ENCODE assay signal across 9 cellular contexts in the genomic region with DNA sequence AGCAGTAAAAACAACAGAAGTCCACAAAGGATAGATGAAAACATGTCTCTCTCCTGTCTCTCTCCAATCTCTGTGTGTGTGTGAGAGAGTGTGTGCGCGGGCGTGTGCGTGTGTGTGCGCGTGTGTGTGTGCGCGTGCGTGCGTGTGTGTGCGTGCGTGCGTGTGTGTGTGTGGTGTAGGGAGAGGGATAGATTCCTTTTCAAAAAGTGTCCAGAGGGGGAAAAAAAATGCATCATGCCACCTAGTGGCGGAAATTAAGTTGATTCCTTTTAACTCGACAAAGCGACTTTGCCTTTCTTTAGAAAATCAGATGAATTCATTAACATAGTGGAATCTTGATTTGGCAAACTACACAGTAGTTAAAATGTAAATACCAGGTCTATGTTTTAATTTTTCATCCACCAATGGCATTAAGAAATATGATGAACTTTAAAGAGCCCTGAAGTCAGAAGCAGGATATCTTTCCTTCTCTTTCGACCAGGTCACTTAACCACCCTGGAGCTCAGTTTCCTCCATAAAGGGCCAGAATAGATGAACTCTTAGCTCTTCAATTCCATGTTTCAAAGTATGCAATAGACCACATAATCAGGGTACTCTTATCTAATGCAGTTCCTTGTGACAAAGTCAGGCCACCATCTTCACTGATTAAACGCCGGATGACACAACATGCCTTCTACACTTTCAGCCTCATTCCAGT.
DNase-seq lines count a peak whose midpoint lies in the region; ATAC-seq, FAIRE-seq and TF ChIP-seq lines count a peak whose summit lies in the region.
"Had no signal": no experiment of that assay in that cellular context is flagged by ENCODE, and none has a peak within 500 bp of the region (broad histone marks: within the 10 kb centered on the region; RNA-seq: fewer than 3 reads in every experiment).

No MANE protein-coding gene starts in this region.

- H4K20me1 ChIP-seq in K562 (replicated peaks; ENCODE audit: control insufficient read depth, insufficient read depth, low read length) = no peaks in the 10 kb centered on the region

- TF ChIP-seq CTCF in K562 (IDR thresholded peaks at IDR 0.05 in 2 of 3, conservative IDR thresholded peaks at IDR 0.05 in 1 of 3; ENCODE audit: insufficient read depth in 2 of 3, low read depth in 1 of 3, low read length in 3 of 3) = peak; percentile 64 to 75 (median 66)

- H3K4me3 ChIP-seq in K562 = peak overlapping the region; percentile 34

- no peaks in the 10 kb centered on the region for H3K9me1 ChIP-seq in K562 (ENCODE audit: control insufficient read depth, insufficient read depth, low read length)

- H3K79me2 ChIP-seq in K562 (ENCODE audit: control insufficient read depth, insufficient read depth, low read length) = no peaks in the 10 kb centered on the region

- no peaks in the 10 kb centered on the region for H3K36me3 ChIP-seq in K562 (ENCODE audit: control insufficient read depth, insufficient read depth, low read length)

- CTCF ChIA-PET in K562 (lab: Yijun Ruan, JAX; ENCODE audit: low intra/inter-chr PET ratio) = no interaction called here

- in situ Hi-C loops in K562 (cut with MboI) = no loop called here

- TF ChIP-seq EP300 in K562 (IDR thresholded peaks at IDR 0.05; ENCODE audit: low read length) = no peak

- intact Hi-C loops in K562 (cut with micrococcal nuclease) (loop anchor here (2.0 to 5.0 kb wide), 2 partner anchors 112 to 197 kb away; no protein-coding TSS in a partner anchor), sciatic nerve (cut with DNase I) (no loop called here)

- FAIRE-seq in K562 (lab: Jason Lieb, UNC) = peak; percentile 96
- FAIRE-seq: frontal cortex had no signal

- TF ChIP-seq POLR2A in K562 (conservative IDR thresholded peaks at IDR 0.05) = no peak

- no peaks in the 10 kb centered on the region for H3K9me3 ChIP-seq in K562 (replicated peaks; ENCODE audit: control insufficient read depth, insufficient read depth, low read depth, low read length)

- peak overlapping the region in 1 of 2 experiments; percentile 40; a peak in 1 of 4 replicates for H3K9ac ChIP-seq in K562 (ENCODE audit: insufficient read depth in 1 of 2, low read depth in 2 of 2, low read length in 2 of 2)

- 41% methylated on average over 7 of the region's 19 CpGs for WGBS in K562 (ENCODE audit: insufficient coverage, low coverage, missing lambda C conversion rate)

- peak; percentile 77 to 78 for DNase-seq in NCI-H2081 (lab: John Stamatoyannopoulos, UW)
- no peak for DNase-seq in NCI-H2081 treated with DMSO at 0.1 percent for 48 hours (lab: John Stamatoyannopoulos, UW)
- DNase-seq in NCI-H526 treated with DMSO at 0.1 percent for 48 hours (lab: John Stamatoyannopoulos, UW) = peak; percentile 42
- DNase-seq in K562 (ENCODE audit: extremely low read depth in 1 of 4, low spot score in 3 of 4) = peak; percentile 47 to 78 (median 54)
- peak; percentile 17 for DNase-seq in iPS DF 19.7 (ENCODE audit: low read depth, low spot score)
- peak; percentile 66 for DNase-seq in sciatic nerve (ENCODE audit: low spot score)

- H3K27ac ChIP-seq in K562 (ENCODE audit: extremely low read depth, low read depth, low read length) = no peak overlapping the region

- POLR2A ChIA-PET in K562 (lab: Yijun Ruan, JAX) = no interaction called here

- peak; percentile 49 to 61 for TF ChIP-seq RAD21 in K562 (CRISPR knock-in tag; conservative IDR thresholded peaks at IDR 0.05 in 1 of 2, IDR thresholded peaks at IDR 0.05 in 1 of 2)

- no peaks in the 10 kb centered on the region for H3K27me3 ChIP-seq in K562 (ENCODE audit: control insufficient read depth in 2 of 2, insufficient read depth in 2 of 2, low read length in 2 of 2)

- peaks cover 0 to 3% of the 10 kb centered on the region in 2 experiments; a peak in 1 of 5 replicates for H3K4me1 ChIP-seq in K562 (replicated peaks in 1 of 2; ENCODE audit: control insufficient read depth in 2 of 2, insufficient read depth in 2 of 2, low read length in 2 of 2)

- H2AFZ ChIP-seq in K562 (ENCODE audit: low read depth, low read length) = peak overlapping the region; percentile 94

- peak overlapping the region; percentile 83 for H3K4me2 ChIP-seq in K562 (ENCODE audit: insufficient read depth, low read length)

- no TSS peak for BruUV-seq in K562 (replicated peaks; lab: Mats Ljungman, UMichigan)

- ATAC-seq in HG03103 (IDR thresholded peaks at IDR 0.05; ENCODE audit: low read depth, unreplicated experiment) = peak; percentile 60
- ATAC-seq in K562 = peak; percentile 90
- ATAC-seq in sciatic nerve = peak; percentile 76
- ATAC-seq in GM19328 (IDR thresholded peaks at IDR 0.05; ENCODE audit: unreplicated experiment) = no peak

TF ChIP-seq in K562, 482 proteins besides CTCF, POLR2A, EP300 and RAD21 (continues in another document):
- TF ChIP-seq, protein P1, sequence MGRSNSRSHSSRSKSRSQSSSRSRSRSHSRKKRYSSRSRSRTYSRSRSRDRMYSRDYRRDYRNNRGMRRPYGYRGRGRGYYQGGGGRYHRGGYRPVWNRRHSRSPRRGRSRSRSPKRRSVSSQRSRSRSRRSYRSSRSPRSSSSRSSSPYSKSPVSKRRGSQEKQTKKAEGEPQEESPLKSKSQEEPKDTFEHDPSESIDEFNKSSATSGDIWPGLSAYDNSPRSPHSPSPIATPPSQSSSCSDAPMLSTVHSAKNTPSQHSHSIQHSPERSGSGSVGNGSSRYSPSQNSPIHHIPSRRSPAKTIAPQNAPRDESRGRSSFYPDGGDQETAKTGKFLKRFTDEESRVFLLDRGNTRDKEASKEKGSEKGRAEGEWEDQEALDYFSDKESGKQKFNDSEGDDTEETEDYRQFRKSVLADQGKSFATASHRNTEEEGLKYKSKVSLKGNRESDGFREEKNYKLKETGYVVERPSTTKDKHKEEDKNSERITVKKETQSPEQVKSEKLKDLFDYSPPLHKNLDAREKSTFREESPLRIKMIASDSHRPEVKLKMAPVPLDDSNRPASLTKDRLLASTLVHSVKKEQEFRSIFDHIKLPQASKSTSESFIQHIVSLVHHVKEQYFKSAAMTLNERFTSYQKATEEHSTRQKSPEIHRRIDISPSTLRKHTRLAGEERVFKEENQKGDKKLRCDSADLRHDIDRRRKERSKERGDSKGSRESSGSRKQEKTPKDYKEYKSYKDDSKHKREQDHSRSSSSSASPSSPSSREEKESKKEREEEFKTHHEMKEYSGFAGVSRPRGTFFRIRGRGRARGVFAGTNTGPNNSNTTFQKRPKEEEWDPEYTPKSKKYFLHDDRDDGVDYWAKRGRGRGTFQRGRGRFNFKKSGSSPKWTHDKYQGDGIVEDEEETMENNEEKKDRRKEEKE (IDR thresholded peaks at IDR 0.05; ENCODE audit: borderline replicate concordance in 1 of 2, control insufficient read depth in 1 of 2, low read depth in 2 of 2, low read length in 1 of 2) = no peak
- no peak for TF ChIP-seq ZNF253 (CRISPR knock-in tag; conservative IDR thresholded peaks at IDR 0.05)
- TF ChIP-seq CC2D1A (IDR thresholded peaks at IDR 0.05) = peak; percentile 71; the same call in 1 of the 2 replicates
- no peak for TF ChIP-seq POLR3G (IDR thresholded peaks at IDR 0.05; ENCODE audit: extremely low read depth, insufficient read length, insufficient replicate concordance)
- TF ChIP-seq, protein P2, sequence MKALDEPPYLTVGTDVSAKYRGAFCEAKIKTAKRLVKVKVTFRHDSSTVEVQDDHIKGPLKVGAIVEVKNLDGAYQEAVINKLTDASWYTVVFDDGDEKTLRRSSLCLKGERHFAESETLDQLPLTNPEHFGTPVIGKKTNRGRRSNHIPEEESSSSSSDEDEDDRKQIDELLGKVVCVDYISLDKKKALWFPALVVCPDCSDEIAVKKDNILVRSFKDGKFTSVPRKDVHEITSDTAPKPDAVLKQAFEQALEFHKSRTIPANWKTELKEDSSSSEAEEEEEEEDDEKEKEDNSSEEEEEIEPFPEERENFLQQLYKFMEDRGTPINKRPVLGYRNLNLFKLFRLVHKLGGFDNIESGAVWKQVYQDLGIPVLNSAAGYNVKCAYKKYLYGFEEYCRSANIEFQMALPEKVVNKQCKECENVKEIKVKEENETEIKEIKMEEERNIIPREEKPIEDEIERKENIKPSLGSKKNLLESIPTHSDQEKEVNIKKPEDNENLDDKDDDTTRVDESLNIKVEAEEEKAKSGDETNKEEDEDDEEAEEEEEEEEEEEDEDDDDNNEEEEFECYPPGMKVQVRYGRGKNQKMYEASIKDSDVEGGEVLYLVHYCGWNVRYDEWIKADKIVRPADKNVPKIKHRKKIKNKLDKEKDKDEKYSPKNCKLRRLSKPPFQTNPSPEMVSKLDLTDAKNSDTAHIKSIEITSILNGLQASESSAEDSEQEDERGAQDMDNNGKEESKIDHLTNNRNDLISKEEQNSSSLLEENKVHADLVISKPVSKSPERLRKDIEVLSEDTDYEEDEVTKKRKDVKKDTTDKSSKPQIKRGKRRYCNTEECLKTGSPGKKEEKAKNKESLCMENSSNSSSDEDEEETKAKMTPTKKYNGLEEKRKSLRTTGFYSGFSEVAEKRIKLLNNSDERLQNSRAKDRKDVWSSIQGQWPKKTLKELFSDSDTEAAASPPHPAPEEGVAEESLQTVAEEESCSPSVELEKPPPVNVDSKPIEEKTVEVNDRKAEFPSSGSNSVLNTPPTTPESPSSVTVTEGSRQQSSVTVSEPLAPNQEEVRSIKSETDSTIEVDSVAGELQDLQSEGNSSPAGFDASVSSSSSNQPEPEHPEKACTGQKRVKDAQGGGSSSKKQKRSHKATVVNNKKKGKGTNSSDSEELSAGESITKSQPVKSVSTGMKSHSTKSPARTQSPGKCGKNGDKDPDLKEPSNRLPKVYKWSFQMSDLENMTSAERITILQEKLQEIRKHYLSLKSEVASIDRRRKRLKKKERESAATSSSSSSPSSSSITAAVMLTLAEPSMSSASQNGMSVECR (CRISPR knock-in tag; IDR thresholded peaks at IDR 0.05) = no peak
- no peak for TF ChIP-seq ZNF408 (CRISPR knock-in tag; IDR thresholded peaks at IDR 0.05; ENCODE audit: low read depth)
- TF ChIP-seq TGIF2 (CRISPR knock-in tag; IDR thresholded peaks at IDR 0.05) = no peak
- no peak for TF ChIP-seq CBX1 (IDR thresholded peaks at IDR 0.05; ENCODE audit: low read depth)
- TF ChIP-seq, protein P3, sequence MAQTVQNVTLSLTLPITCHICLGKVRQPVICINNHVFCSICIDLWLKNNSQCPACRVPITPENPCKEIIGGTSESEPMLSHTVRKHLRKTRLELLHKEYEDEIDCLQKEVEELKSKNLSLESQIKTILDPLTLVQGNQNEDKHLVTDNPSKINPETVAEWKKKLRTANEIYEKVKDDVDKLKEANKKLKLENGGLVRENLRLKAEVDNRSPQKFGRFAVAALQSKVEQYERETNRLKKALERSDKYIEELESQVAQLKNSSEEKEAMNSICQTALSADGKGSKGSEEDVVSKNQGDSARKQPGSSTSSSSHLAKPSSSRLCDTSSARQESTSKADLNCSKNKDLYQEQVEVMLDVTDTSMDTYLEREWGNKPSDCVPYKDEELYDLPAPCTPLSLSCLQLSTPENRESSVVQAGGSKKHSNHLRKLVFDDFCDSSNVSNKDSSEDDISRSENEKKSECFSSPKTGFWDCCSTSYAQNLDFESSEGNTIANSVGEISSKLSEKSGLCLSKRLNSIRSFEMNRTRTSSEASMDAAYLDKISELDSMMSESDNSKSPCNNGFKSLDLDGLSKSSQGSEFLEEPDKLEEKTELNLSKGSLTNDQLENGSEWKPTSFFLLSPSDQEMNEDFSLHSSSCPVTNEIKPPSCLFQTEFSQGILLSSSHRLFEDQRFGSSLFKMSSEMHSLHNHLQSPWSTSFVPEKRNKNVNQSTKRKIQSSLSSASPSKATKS (CRISPR knock-in tag; IDR thresholded peaks at IDR 0.05) = no peak
